8 cellular contexts compared by ENCODE assay signal in the genomic region with DNA sequence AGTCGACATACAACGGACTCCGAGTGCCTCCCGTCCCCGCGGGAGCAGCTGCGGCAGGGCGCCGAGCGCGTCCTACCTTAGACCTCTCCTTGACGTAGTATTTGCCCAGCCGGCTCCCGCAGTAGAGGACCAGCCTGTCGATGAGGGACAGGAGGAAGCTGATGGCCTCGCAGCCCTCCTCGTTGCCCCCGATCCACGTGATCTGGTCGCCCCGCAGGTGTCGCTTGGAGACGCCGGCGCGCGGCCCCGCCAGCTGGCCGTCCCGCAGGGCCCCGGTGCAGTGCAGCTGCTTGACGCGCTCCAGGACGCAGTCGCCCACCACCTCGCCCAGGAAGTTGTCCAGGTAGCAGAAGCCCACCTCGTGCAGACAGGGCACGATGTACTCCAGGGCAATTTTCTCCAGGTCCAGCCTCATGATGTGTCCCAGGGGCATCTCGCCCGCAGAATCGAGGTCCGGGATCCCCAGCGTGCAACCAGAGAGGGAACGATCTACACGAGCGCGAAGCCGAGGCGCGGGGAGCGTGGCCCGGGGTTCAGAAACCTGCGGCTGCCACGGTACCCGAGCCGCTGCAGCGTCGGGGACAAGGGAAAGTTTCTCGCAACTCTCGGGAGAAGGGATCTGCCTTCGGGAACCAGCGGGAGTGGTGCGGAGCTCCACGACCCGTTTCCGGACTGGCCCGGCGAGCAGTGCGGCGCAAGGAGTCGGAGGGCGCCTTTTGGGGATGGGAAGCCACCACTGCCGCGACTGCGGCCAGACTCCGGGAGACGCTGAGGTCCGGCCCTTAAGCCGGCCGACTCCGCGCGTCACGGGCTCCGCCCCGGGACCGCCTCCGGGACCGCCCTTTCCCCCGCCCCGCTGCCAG. TPM values are rescaled to one million over a fixed set of nuclear protein-coding genes. Genes with fewer than 3 reads are reported as not detected.
DNase-seq lines count a peak whose midpoint lies in the region; ATAC-seq and TF ChIP-seq lines count a peak whose summit lies in the region.

A gene (minus strand): TSS at position 755 of the 863 bp plus-strand sequence. CDS start 322 bp downstream, at position 433.

- H3K27ac Mint-ChIP-seq in activated CD8-positive, alpha-beta T cell treated with anti-CD3 and anti-CD28 coated beads, Interleukin-2, amount 10 ng/mL, durations not matched to agents 7 days and 5 days, result peak within 1 kb of the TSS; percentile 61

- H2BK15ac ChIP-seq in mesenchymal stem cell (ENCODE audit: low read depth, poor library complexity, severe bottlenecking), result no peak within 1 kb of the TSS

- under 1% methylated on average over 83 of the region's 91 CpGs for WGBS in mesenchymal stem cell

- H2BK120ac ChIP-seq in mesenchymal stem cell (ENCODE audit: low read depth, low read length), result no peak within 1 kb of the TSS

- H3K9ac ChIP-seq in endocrine pancreas (ENCODE audit: control insufficient read depth, insufficient read depth, low read length), result no peak within 1 kb of the TSS
- H3K9ac ChIP-seq in mesenchymal stem cell (ENCODE audit: low read length), result peak within 1 kb of the TSS; percentile 72

- H3K27me3 ChIP-seq in AG04450 (ENCODE audit: control insufficient read depth, insufficient read depth, low read length) (peaks cover 23% of the 10 kb centered on the region), endocrine pancreas (ENCODE audit: control insufficient read depth, insufficient read depth, low read length) (no peaks in the 10 kb centered on the region), mesenchymal stem cell (ENCODE audit: control insufficient read depth in 1 of 2, insufficient read depth in 1 of 2, low read length in 2 of 2) (peaks cover 27 to 55% of the 10 kb centered on the region in 2 experiments)

- peaks cover 36% of the 10 kb centered on the region for H3K4me1 Mint-ChIP-seq in activated CD8-positive, alpha-beta T cell treated with anti-CD3 and anti-CD28 coated beads, Interleukin-2, amount 10 ng/mL, durations not matched to agents 7 days and 5 days (ENCODE audit: low read depth)

- H3K14ac ChIP-seq in mesenchymal stem cell (ENCODE audit: low read length in 2 of 2), result peak within 1 kb of the TSS in 1 of 2 experiments; percentile 95

- H4K91ac ChIP-seq in mesenchymal stem cell (ENCODE audit: low read length), result no peak within 1 kb of the TSS

- peak within 1 kb of the TSS; percentile 84 for H3K4me3 Mint-ChIP-seq in activated CD8-positive, alpha-beta T cell treated with anti-CD3 and anti-CD28 coated beads, Interleukin-2, amount 10 ng/mL, durations not matched to agents 7 days and 5 days

- H3K4me1 ChIP-seq in endocrine pancreas (ENCODE audit: control insufficient read depth, insufficient read depth, low read length) (peaks cover 7% of the 10 kb centered on the region), mesenchymal stem cell (ENCODE audit: control insufficient read depth, insufficient read depth, low read depth, low read length) (peaks cover 8% of the 10 kb centered on the region)

- ATAC-seq in GM18861 (IDR thresholded peaks at IDR 0.05; ENCODE audit: unreplicated experiment) (peak; percentile 68), HG03066 (IDR thresholded peaks at IDR 0.05; ENCODE audit: low read depth, unreplicated experiment) (peak; percentile 81)
- peak; percentile 86 for ATAC-seq in activated CD8-positive, alpha-beta T cell treated with anti-CD3 and anti-CD28 coated beads, Interleukin-2, amount 10 ng/mL, durations not matched to agents 7 days and 5 days

- CTCF ChIA-PET in AG04450 (lab: Charles Lee), result interaction anchor here (1.0 kb wide), 1 partner anchor 9 kb away, joined by 5 read pairs; no protein-coding TSS in a partner anchor
- CTCF ChIA-PET in activated CD8-positive, alpha-beta T cell treated with anti-CD3 and anti-CD28 coated beads, Interleukin-2, amount 10 ng/mL, durations not matched to agents 7 days and 5 days (lab: Charles Lee), result interaction anchor here (1.4 to 1.7 kb wide), 2 partner anchors 148 kb away, joined by 4 to 6 read pairs; no protein-coding TSS in a partner anchor

- peaks cover 11% of the 10 kb centered on the region for H3K36me3 Mint-ChIP-seq in activated CD8-positive, alpha-beta T cell treated with anti-CD3 and anti-CD28 coated beads, Interleukin-2, amount 10 ng/mL, durations not matched to agents 7 days and 5 days (ENCODE audit: low read depth)

- H3K4me3 ChIP-seq in AG04450 (ENCODE audit: low read depth, low read length) (peak within 1 kb of the TSS; percentile 63), endocrine pancreas (ENCODE audit: control insufficient read depth, insufficient read depth, low read length) (peak within 1 kb of the TSS; percentile 70), mesenchymal stem cell (ENCODE audit: insufficient read depth in 1 of 2, low read depth in 1 of 2, low read length in 2 of 2) (peak within 1 kb of the TSS; percentile 70 to 85)

- peak within 1 kb of the TSS in 1 of 2 experiments; percentile 73 for H2BK12ac ChIP-seq in mesenchymal stem cell (ENCODE audit: low read length in 2 of 2)

- H3K36me3 ChIP-seq in endocrine pancreas (ENCODE audit: control insufficient read depth, insufficient read depth, low read length) (no peaks in the 10 kb centered on the region), mesenchymal stem cell (ENCODE audit: control insufficient read depth in 1 of 2, insufficient read depth in 2 of 2, low read depth in 1 of 2, low read length in 2 of 2) (no peaks in the 10 kb centered on the region)

- peak within 1 kb of the TSS; percentile 83 for H2AFZ ChIP-seq in mesenchymal stem cell (ENCODE audit: low read depth, low read length)

- peak within 1 kb of the TSS in 1 of 2 experiments; percentile 37 for H3K18ac ChIP-seq in mesenchymal stem cell (ENCODE audit: low read depth in 1 of 2, low read length in 2 of 2)

- H3K9me3 Mint-ChIP-seq in activated CD8-positive, alpha-beta T cell treated with anti-CD3 and anti-CD28 coated beads, Interleukin-2, amount 10 ng/mL, durations not matched to agents 7 days and 5 days (ENCODE audit: insufficient read depth), result no peaks in the 10 kb centered on the region

- H3K79me1 ChIP-seq in mesenchymal stem cell (replicated peaks; ENCODE audit: low read length, poor library complexity, severe bottlenecking), result no peaks in the 10 kb centered on the region

- H3K9me3 ChIP-seq in AG04450 (ENCODE audit: control insufficient read depth, insufficient read depth, low read length) (peaks cover 5% of the 10 kb centered on the region), endocrine pancreas (ENCODE audit: control insufficient read depth, low read length) (no peaks in the 10 kb centered on the region), mesenchymal stem cell (ENCODE audit: control insufficient read depth, low read length) (no peaks in the 10 kb centered on the region)

- peak; percentile 3 for DNase-seq in AG04450 (ENCODE audit: low read depth, low spot score)
- DNase-seq in NCI-H446 (lab: John Stamatoyannopoulos, UW), result peak; percentile 81 to 94
- DNase-seq in activated CD8-positive, alpha-beta T cell treated with anti-CD3 and anti-CD28 coated beads, Interleukin-2, amount 10 ng/mL, durations not matched to agents 7 days and 5 days, result peak; percentile 74
- DNase-seq in mesenchymal stem cell, result peak; percentile 82
- DNase-seq in stimulated activated CD8-positive, alpha-beta memory T cell treated with anti-CD3 and anti-CD28 coated beads, Interleukin-15, amount 100 ng/mL, for 1 hour (ENCODE audit: low read depth), result peak; percentile 18

- H2AK5ac ChIP-seq in mesenchymal stem cell (ENCODE audit: low read length, severe bottlenecking), result no peak within 1 kb of the TSS

- peak within 1 kb of the TSS in 1 of 2 experiments; percentile 94 for H3K23ac ChIP-seq in mesenchymal stem cell (ENCODE audit: low read length in 2 of 2)

- H2BK5ac ChIP-seq in mesenchymal stem cell (ENCODE audit: low read depth, low read length, poor library complexity, severe bottlenecking), result no peak within 1 kb of the TSS

- peaks cover 62% of the 10 kb centered on the region for H3K27me3 Mint-ChIP-seq in activated CD8-positive, alpha-beta T cell treated with anti-CD3 and anti-CD28 coated beads, Interleukin-2, amount 10 ng/mL, durations not matched to agents 7 days and 5 days (ENCODE audit: low read depth)

- peak within 1 kb of the TSS; percentile 41 to 68 for H3K4ac ChIP-seq in mesenchymal stem cell (ENCODE audit: low read depth in 1 of 2, low read length in 2 of 2)

- peak within 1 kb of the TSS; percentile 93 for H3K4me2 ChIP-seq in mesenchymal stem cell (ENCODE audit: low read length, poor library complexity, severe bottlenecking)

- no peak within 1 kb of the TSS for H3K27ac ChIP-seq in AG04450 (ENCODE audit: low read depth, low read length)
- H3K27ac ChIP-seq in mesenchymal stem cell (ENCODE audit: low read length, poor library complexity, severe bottlenecking), result no peak within 1 kb of the TSS

- TF ChIP-seq CTCF in AG04450 (IDR thresholded peaks at IDR 0.05; ENCODE audit: low read depth, low read length), result no peak

- H4K8ac ChIP-seq in mesenchymal stem cell (ENCODE audit: low read length), result peak within 1 kb of the TSS; percentile 55

- POLR2A ChIA-PET in AG04450 (lab: Yijun Ruan, JAX), result no interaction called here
- POLR2A ChIA-PET in activated CD8-positive, alpha-beta T cell treated with anti-CD3 and anti-CD28 coated beads, Interleukin-2, amount 10 ng/mL, durations not matched to agents 7 days and 5 days (lab: Charles Lee), result interaction anchor here (0.5 kb wide), 1 partner anchor 26 kb away, joined by 3 read pairs; no protein-coding TSS in a partner anchor

RNA-seq across cellular contexts. Expression of the gene that starts here (rescaled TPM):
- polyA plus RNA-seq in AG04450 (2011; rRNA removed), result 0.04 TPM in 1 of 2 replicates, not detected in the other
- polyA minus RNA-seq in AG04450 (2011; rRNA and poly(A)+ RNA removed), result not detected in 2 replicates
- total RNA-seq in activated CD8-positive, alpha-beta T cell treated with anti-CD3 and anti-CD28 coated beads, Interleukin-2, amount 10 ng/mL, durations not matched to agents 7 days and 5 days, result 10 to 100 TPM; 12.7 to 13.7 TPM
- polyA plus RNA-seq in mesenchymal stem cell (2013, experiment 1 of 2), result 0.28 TPM
- polyA plus RNA-seq in mesenchymal stem cell (2013, experiment 2 of 2), result 0.25 TPM

Comparison
In these comparisons a context has a peak if more than half of its experiments do, and no peak if none do; other contexts are left out.
1. Peak in DNase-seq and H3K4me3 ChIP-seq in AG04450; RNA of the gene not detected or under 1 TPM.
2. DNase-seq: peak in every context shown above with its lines; median percentile 88 in NCI-H446; 82 in mesenchymal stem cell; 74 in activated CD8-positive, alpha-beta T cell treated with anti-CD3 and anti-CD28 coated beads, Interleukin-2, amount 10 ng/mL, durations not matched to agents 7 days and 5 days; 18 in stimulated activated CD8-positive, alpha-beta memory T cell treated with anti-CD3 and anti-CD28 coated beads, Interleukin-15, amount 100 ng/mL, for 1 hour; 3 in AG04450.